In the genomic region with DNA sequence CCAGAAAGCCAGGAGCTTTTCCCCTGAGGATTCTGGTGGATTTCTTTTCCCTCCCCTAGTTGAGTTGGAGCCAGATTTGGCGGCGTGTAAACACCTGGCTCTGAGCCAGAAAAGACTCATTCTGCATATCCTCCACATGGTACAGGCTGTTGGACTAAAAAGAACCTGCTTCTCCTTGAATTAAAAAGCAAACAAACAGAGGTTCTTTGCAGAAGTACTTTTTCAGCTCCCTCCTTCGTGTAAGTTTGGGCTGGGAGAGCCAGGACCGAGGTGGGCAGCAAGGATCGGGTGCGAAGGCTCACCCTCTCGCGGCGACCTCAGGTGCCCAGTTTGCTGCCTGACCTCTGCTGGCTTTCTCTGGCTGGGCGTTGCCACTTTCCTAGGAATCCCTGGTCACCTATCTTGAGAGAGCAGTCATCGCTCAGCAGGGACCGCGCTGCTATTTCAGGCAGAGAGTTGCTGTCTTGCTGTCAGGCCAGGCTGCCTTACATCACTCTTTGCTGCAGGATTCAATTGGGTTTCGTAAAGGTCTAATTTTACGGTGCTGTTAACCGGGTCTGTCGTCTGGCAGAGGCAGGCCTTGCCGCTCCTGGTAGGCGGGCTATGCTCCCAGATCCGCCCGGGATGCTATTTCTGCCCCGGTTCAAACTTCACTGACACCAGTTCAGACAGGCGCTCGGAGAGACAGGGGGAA, we compare ENCODE assay signal across 8 cellular contexts. TPM values are rescaled to one million over a fixed set of nuclear protein-coding genes. Genes with fewer than 3 reads are reported as not detected.
DNase-seq lines count a peak whose midpoint lies in the region; ATAC-seq and FAIRE-seq lines count a peak whose summit lies in the region.

No MANE protein-coding gene starts in this region.

- peak overlapping the region; percentile 67 for H3K27ac ChIP-seq in mesodermal cell (ENCODE audit: low read depth, low read length, severe bottlenecking)

- H3K4me1 Mint-ChIP-seq in activated CD8-positive, alpha-beta memory T cell treated with anti-CD3 and anti-CD28 coated beads, Interleukin-2, amount 10 ng/mL, durations not matched to agents 7 days and 5 days: peaks cover 5% of the 10 kb centered on the region

- peaks cover 24% of the 10 kb centered on the region for H3K4me1 ChIP-seq in mesodermal cell (ENCODE audit: control insufficient read depth, insufficient read depth, low read length, poor library complexity, severe bottlenecking)

- H3K36me3 Mint-ChIP-seq in activated CD8-positive, alpha-beta memory T cell treated with anti-CD3 and anti-CD28 coated beads, Interleukin-2, amount 10 ng/mL, durations not matched to agents 7 days and 5 days: no peaks in the 10 kb centered on the region

- H3K9me3 Mint-ChIP-seq in activated CD8-positive, alpha-beta memory T cell treated with anti-CD3 and anti-CD28 coated beads, Interleukin-2, amount 10 ng/mL, durations not matched to agents 7 days and 5 days (ENCODE audit: low read depth): no peaks in the 10 kb centered on the region

- peak overlapping the region; percentile 76 for H3K4me3 ChIP-seq in mesodermal cell (ENCODE audit: extremely low read depth, insufficient read depth, low read length, poor library complexity, severe bottlenecking)

- peak; percentile 81 for DNase-seq in ELF-1 (ENCODE audit: low read depth, low spot score)
- DNase-seq in NCI-H446 treated with DMSO at 0.1 percent for 48 hours (lab: John Stamatoyannopoulos, UW): peak; percentile 4
- no peak for DNase-seq in SKM-1 treated with dmso at 0.1 percent for 144 hours (lab: John Stamatoyannopoulos, UW; ENCODE audit: unreplicated experiment)
- no peak for DNase-seq in effector CD8-positive, alpha-beta T cell (lab: John Stamatoyannopoulos, UW)
- DNase-seq in activated CD8-positive, alpha-beta memory T cell treated with anti-CD3 and anti-CD28 coated beads, Interleukin-2, amount 10 ng/mL, durations not matched to agents 7 days and 5 days: no peak

- ATAC-seq in GM19397 (IDR thresholded peaks at IDR 0.05; ENCODE audit: unreplicated experiment): no peak
- ATAC-seq in activated CD8-positive, alpha-beta memory T cell treated with anti-CD3 and anti-CD28 coated beads, Interleukin-2, amount 10 ng/mL, durations not matched to agents 7 days and 5 days: no peak

- WGBS in mesodermal cell (ENCODE audit: insufficient coverage in 2 of 2), 2 experiments: 0 to 3% methylated on average over 18 to 22 of the region's 24 CpGs

- no peak overlapping the region for H3K4me3 Mint-ChIP-seq in activated CD8-positive, alpha-beta memory T cell treated with anti-CD3 and anti-CD28 coated beads, Interleukin-2, amount 10 ng/mL, durations not matched to agents 7 days and 5 days

- no peaks in the 10 kb centered on the region for H3K9me3 ChIP-seq in mesodermal cell (ENCODE audit: control insufficient read depth, low read length)

- CTCF ChIA-PET in activated CD8-positive, alpha-beta memory T cell treated with anti-CD3 and anti-CD28 coated beads, Interleukin-2, amount 10 ng/mL, durations not matched to agents 7 days and 5 days (lab: Charles Lee): no interaction called here

- H3K27me3 Mint-ChIP-seq in activated CD8-positive, alpha-beta memory T cell treated with anti-CD3 and anti-CD28 coated beads, Interleukin-2, amount 10 ng/mL, durations not matched to agents 7 days and 5 days: peaks cover 66% of the 10 kb centered on the region

- peak; percentile 61 for FAIRE-seq in endometrium (lab: Jason Lieb, UNC)

- peaks cover 24% of the 10 kb centered on the region for H3K36me3 ChIP-seq in mesodermal cell (ENCODE audit: control insufficient read depth, insufficient read depth, low read length)

- H3K27ac Mint-ChIP-seq in activated CD8-positive, alpha-beta memory T cell treated with anti-CD3 and anti-CD28 coated beads, Interleukin-2, amount 10 ng/mL, durations not matched to agents 7 days and 5 days: no peak overlapping the region

RNA-seq across cellular contexts. Expression of a gene that starts 3.2 kb away (rescaled TPM):
- 30.0 TPM for polyA plus RNA-seq in mesodermal cell (2013, experiment 1 of 2)
- polyA plus RNA-seq in mesodermal cell (2013, experiment 2 of 2): 29.3 TPM
- not detected for total RNA-seq in activated CD8-positive, alpha-beta memory T cell treated with anti-CD3 and anti-CD28 coated beads, Interleukin-2, amount 10 ng/mL, durations not matched to agents 7 days and 5 days

Comparison
In these comparisons a context has a peak if more than half of its experiments do, and no peak if none do; other contexts are left out.
1. DNase-seq: peak in ELF-1 (single experiment) and NCI-H446 treated with DMSO at 0.1 percent for 48 hours (single experiment); none in SKM-1 treated with dmso at 0.1 percent for 144 hours (single experiment), effector CD8-positive, alpha-beta T cell (single experiment) and activated CD8-positive, alpha-beta memory T cell treated with anti-CD3 and anti-CD28 coated beads, Interleukin-2, amount 10 ng/mL, durations not matched to agents 7 days and 5 days (single experiment).